ENCODE assay signal across 23 cellular contexts in the genomic region with DNA sequence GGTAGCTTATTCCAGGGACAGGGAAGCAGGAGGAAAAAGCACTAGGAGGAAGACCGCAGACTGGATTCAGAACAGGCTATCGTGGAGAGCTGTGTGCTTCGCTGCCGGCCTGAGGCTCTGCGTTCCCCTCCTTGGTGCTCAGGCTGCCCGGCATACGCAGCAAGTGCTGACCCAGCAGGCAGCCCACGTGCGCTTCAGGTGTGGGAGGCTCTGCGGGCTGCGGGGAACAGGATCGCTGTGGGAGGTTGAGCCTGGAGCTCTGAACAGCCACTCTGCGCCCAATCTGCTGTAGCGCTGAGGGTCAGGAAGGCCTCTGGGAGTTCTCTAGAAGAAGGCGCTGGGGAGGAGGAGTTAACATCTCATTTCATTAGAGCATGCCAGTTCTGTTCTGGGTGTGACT. TPM values are rescaled to one million over a fixed set of nuclear protein-coding genes. Genes with fewer than 3 reads are reported as not detected.
A peak's percentile ranks its signal among the peaks of the same experiment; 100 is the strongest.
DNase-seq lines count a peak whose midpoint lies in the region; ATAC-seq, FAIRE-seq and TF ChIP-seq lines count a peak whose summit lies in the region.
"Had no signal": no experiment of that assay in that cellular context is flagged by ENCODE, and none has a peak within 500 bp of the region (broad histone marks: within the 10 kb centered on the region; RNA-seq: fewer than 3 reads in every experiment).

No MANE protein-coding gene starts in this region.

- no peak for FAIRE-seq in kidney (lab: Jason Lieb, UNC)
- FAIRE-seq: GM12892, K562 had no signal

- H3K4me1 ChIP-seq in NT2/D1 (ENCODE audit: insufficient read depth, insufficient read length) (peaks cover 9% of the 10 kb centered on the region), kidney (ENCODE audit: control insufficient read depth in 1 of 2, insufficient read depth in 1 of 2, low read depth in 1 of 2, low read length in 2 of 2) (peaks cover 5% of the 10 kb centered on the region in 2 donors), trophoblast cell (ENCODE audit: control insufficient read depth in 1 of 2, insufficient read depth in 2 of 2, low read length in 2 of 2) (peaks cover 10 to 13% of the 10 kb centered on the region in 2 experiments)
- H3K4me1 ChIP-seq: HAP-1 had no signal

- H4K91ac ChIP-seq in trophoblast cell (ENCODE audit: low read depth, low read length), result no peak overlapping the region

- no peak overlapping the region for H2AK5ac ChIP-seq in trophoblast cell (ENCODE audit: low read length)

- TF ChIP-seq CTCF in kidney (IDR thresholded peaks at IDR 0.05; ENCODE audit: borderline replicate concordance, extremely low read depth, insufficient read depth), result no peak

- H3K23ac ChIP-seq in trophoblast cell (ENCODE audit: low read length), result no peak overlapping the region

- no peak overlapping the region for H2BK120ac ChIP-seq in trophoblast cell (ENCODE audit: insufficient read depth, low read length, poor library complexity)

- intact Hi-C loops in kidney (cut with DNase I), result no loop called here

- no peak overlapping the region for H2AFZ ChIP-seq in trophoblast cell (ENCODE audit: insufficient read depth, low read length, poor library complexity)

- in situ Hi-C loops in G401 (cut with HindIII; ENCODE audit: low sequenced_read_pairs), result no loop called here

- H3K79me2 ChIP-seq in trophoblast cell (ENCODE audit: control insufficient read depth, insufficient read depth, low read length, poor library complexity), result no peaks in the 10 kb centered on the region

- H3K9ac ChIP-seq in NT2/D1 (ENCODE audit: insufficient read length, low read depth), result peak overlapping the region; percentile 24
- H3K9ac ChIP-seq in kidney (ENCODE audit: low read length in 2 of 2), result no peak overlapping the region
- no peak overlapping the region for H3K9ac ChIP-seq in trophoblast cell (ENCODE audit: low read length)
- H3K9ac ChIP-seq: SK-N-SH had no signal

- H3K9me3 ChIP-seq in NT2/D1 (ENCODE audit: insufficient read depth, low read length) (no peaks in the 10 kb centered on the region; the same call in 1 of the 2 replicates), kidney (ENCODE audit: control insufficient read depth in 1 of 2, low read length in 2 of 2) (no peaks in the 10 kb centered on the region), trophoblast cell (ENCODE audit: insufficient read depth, low read depth, low read length) (no peaks in the 10 kb centered on the region)
- H3K9me3 ChIP-seq: Caco-2, HAP-1, SK-N-SH had no signal

- no peak overlapping the region for H2BK12ac ChIP-seq in trophoblast cell (ENCODE audit: low read length)

- no peaks in the 10 kb centered on the region for H3K79me1 ChIP-seq in trophoblast cell (ENCODE audit: low read length)

- H3K4me3 ChIP-seq in NT2/D1 (ENCODE audit: insufficient read length, low read depth) (no peak overlapping the region), kidney (ENCODE audit: low read length in 2 of 2) (no peak overlapping the region), trophoblast cell (ENCODE audit: low read depth, low read length) (no peak overlapping the region)
- H3K4me3 ChIP-seq: HAP-1, K562 had no signal

- no peak overlapping the region for H3K14ac ChIP-seq in trophoblast cell (ENCODE audit: low read length)

- H3K27me3 ChIP-seq in NT2/D1 (ENCODE audit: insufficient read depth, insufficient read length) (no peaks in the 10 kb centered on the region), trophoblast cell (ENCODE audit: insufficient read depth, low read length) (no peaks in the 10 kb centered on the region)

- H3K4ac ChIP-seq in trophoblast cell (ENCODE audit: low read depth, low read length), result no peak overlapping the region

- no peak overlapping the region for H2BK5ac ChIP-seq in trophoblast cell (ENCODE audit: low read depth, low read length, poor library complexity)

- DNase-seq in G401 (ENCODE audit: low spot score) (peak; percentile 60), NT2/D1 (ENCODE audit: low read depth, low spot score) (no peak), kidney (peak; percentile 43), trophoblast cell (no peak), HUDEP-2 (lab: John Stamatoyannopoulos, UW; ENCODE audit: unreplicated experiment in 76 of 76) (no peak), GOT3 (lab: John Stamatoyannopoulos, UW) (no peak)
- DNase-seq: Caco-2; CD8-positive, alpha-beta T cell; DMS79 treated with DMSO at 0.1 percent for 48 hours; MV-4-11; NCI-H1105; NCI-H1436 treated with DMSO at 0.1 percent for 48 hours; NCI-H187 treated with DMSO at 0.1 percent for 48 hours; NCI-H524; NCI-H774; PC-3; SK-N-SH had no signal

- H3K27ac ChIP-seq in kidney (ENCODE audit: low read depth in 2 of 2, low read length in 2 of 2) (no peak overlapping the region), trophoblast cell (ENCODE audit: low read depth, low read length) (no peak overlapping the region)
- H3K27ac ChIP-seq: 22Rv1, C4-2B had no signal

- H3K18ac ChIP-seq in trophoblast cell (ENCODE audit: low read length), result peak overlapping the region; percentile 6

- ATAC-seq in GM19395 (IDR thresholded peaks at IDR 0.05; ENCODE audit: unreplicated experiment), result no peak
- ATAC-seq: CD8-positive, alpha-beta T cell; K562; PC-3 had no signal

- WGBS in trophoblast cell (ENCODE audit: extremely low coverage, insufficient coverage, insufficient read length), result no CpG with 5 or more reads among the region's 15 CpGs

- no peak overlapping the region for H4K12ac ChIP-seq in trophoblast cell (ENCODE audit: low read depth, low read length)

- H3K4me2 ChIP-seq in trophoblast cell (ENCODE audit: low read length), result no peak overlapping the region
- H3K4me2 ChIP-seq: SK-N-SH had no signal

- H4K8ac ChIP-seq in trophoblast cell (ENCODE audit: low read depth, low read length), result no peak overlapping the region

- H3K36me3 ChIP-seq in NT2/D1 (ENCODE audit: insufficient read depth, insufficient read length, low read length) (no peaks in the 10 kb centered on the region), kidney (ENCODE audit: control insufficient read depth in 1 of 2, insufficient read depth in 2 of 2, low read length in 2 of 2) (no peaks in the 10 kb centered on the region), trophoblast cell (ENCODE audit: control insufficient read depth in 1 of 2, insufficient read depth in 2 of 2, low read length in 2 of 2) (peaks cover 0 to 2% of the 10 kb centered on the region in 2 experiments)
- H3K36me3 ChIP-seq: HAP-1 had no signal

RNA-seq across cellular contexts. Expression of a gene that starts 27.9 kb away (rescaled TPM):
- total RNA-seq in G401 (2014; rRNA removed; shearing (Covaris generic)), result 4.0 and 4.1 TPM in 2 replicates
- 19.2 TPM for total RNA-seq in kidney
- 1.2 TPM for polyA plus RNA-seq in kidney (ENCODE audit: insufficient read depth, low read depth, low replicate concordance)
- polyA plus RNA-seq in trophoblast cell (2013), result 26.7 and 27.3 TPM in 2 replicates

RNA-seq across cellular contexts. Expression of a gene that starts 49.7 kb away (rescaled TPM):
- total RNA-seq in G401 (2014; rRNA removed; shearing (Covaris generic)), result 39.2 and 53.8 TPM in 2 replicates
- 2.6 TPM for total RNA-seq in kidney
- 5.9 TPM for polyA plus RNA-seq in kidney (ENCODE audit: insufficient read depth, low read depth, low replicate concordance)
- polyA plus RNA-seq in trophoblast cell (2013), result 2.9 and 3.3 TPM in 2 replicates
- total RNA-seq: Caco-2, K562 had no signal
- polyA plus RNA-seq: K562 had no signal

Comparison
In these comparisons a context has a peak if more than half of its experiments do, and no peak if none do; other contexts are left out.
1. DNase-seq: peak in G401 (single experiment) and kidney (single experiment); none in NT2/D1 (single experiment), trophoblast cell (0 of 2), HUDEP-2 (0 of 76) and GOT3 (single experiment).
2. RNA of a gene that starts 49.7 kb away (total RNA-seq): 39.2 to 53.8 TPM in G401; 2.6 TPM in kidney (single experiment); every median in the first group is over 10 times any median in the second.